In the genomic region with DNA sequence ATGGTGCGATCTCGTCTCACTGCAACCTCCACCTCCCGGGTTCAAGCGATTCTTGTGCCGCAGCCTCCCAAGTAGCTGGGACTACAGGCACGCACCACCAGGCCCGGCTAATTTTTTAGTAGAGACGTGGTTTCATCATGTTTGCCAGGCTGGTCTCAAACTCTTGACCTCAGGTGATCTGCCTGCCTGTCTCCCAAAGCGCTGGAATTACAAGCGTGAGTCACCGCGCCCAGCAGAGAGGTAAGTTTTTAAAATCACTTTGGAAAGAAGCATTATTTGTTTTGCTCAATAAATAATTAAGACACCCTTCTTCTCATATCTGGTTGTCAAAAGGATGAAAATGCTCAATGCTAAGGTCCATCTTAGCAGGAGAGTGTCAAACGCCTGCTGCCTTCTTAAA, we compare ENCODE assay signal across 15 cellular contexts. TPM values are rescaled to one million over a fixed set of nuclear protein-coding genes. Genes with fewer than 3 reads are reported as not detected.
DNase-seq lines count a peak whose midpoint lies in the region; ATAC-seq, FAIRE-seq and TF ChIP-seq lines count a peak whose summit lies in the region.
"Had no signal": no experiment of that assay in that cellular context is flagged by ENCODE, and none has a peak within 500 bp of the region (broad histone marks: within the 10 kb centered on the region; RNA-seq: fewer than 3 reads in every experiment).

No MANE protein-coding gene starts in this region.

- no peak overlapping the region for H2AFZ ChIP-seq in PC-9

- H3K4me3 ChIP-seq in AG04450 (ENCODE audit: low read depth, low read length) (no peak overlapping the region), PC-9 (no peak overlapping the region), esophagus squamous epithelium (peak overlapping the region; percentile 7 to 99 (median 32)), skeletal muscle tissue (ENCODE audit: low read length in 3 of 3) (no peak overlapping the region)
- H3K4me3 ChIP-seq: GM12878 had no signal

- BruUV-seq in PC-9 (replicated peaks; lab: Mats Ljungman, UMichigan): no TSS peak

- WGBS in esophagus squamous epithelium, 2 donors: 58 to 59% methylated on average over 8 to 10 of the region's 13 CpGs

- no peaks in the 10 kb centered on the region for H3K27me3 ChIP-seq in AG04450 (ENCODE audit: control insufficient read depth, insufficient read depth, low read length)
- H3K27me3 ChIP-seq in PC-9 (ENCODE audit: insufficient read depth, low read depth): no peaks in the 10 kb centered on the region
- no peaks in the 10 kb centered on the region for H3K27me3 ChIP-seq in esophagus squamous epithelium
- H3K27me3 ChIP-seq in skeletal muscle tissue (ENCODE audit: control insufficient read depth in 3 of 3, insufficient read depth in 3 of 3, low read length in 3 of 3): no peaks in the 10 kb centered on the region

- H3K4me2 ChIP-seq in PC-9: peak overlapping the region; percentile 39

- H3K79me2 ChIP-seq in PC-9 (ENCODE audit: low read depth): peaks cover 93% of the 10 kb centered on the region

- ATAC-seq in HG02623 (IDR thresholded peaks at IDR 0.05; ENCODE audit: unreplicated experiment): no peak
- ATAC-seq: activated naive CD4-positive, alpha-beta T cell treated with anti-CD3 and anti-CD28 coated beads, Interleukin-2, amount 50 U/mL, for 72 hours; GM12878 had no signal

- no peak for TF ChIP-seq POLR2A in esophagus squamous epithelium (IDR thresholded peaks at IDR 0.05)

- H3F3A ChIP-seq in PC-9 (ENCODE audit: insufficient read depth, low read depth): peaks cover 77% of the 10 kb centered on the region

- peaks cover 17% of the 10 kb centered on the region for H4K20me1 ChIP-seq in PC-9 (ENCODE audit: insufficient read depth)

- FAIRE-seq in GM19239 (lab: Jason Lieb, UNC): no peak
- FAIRE-seq: GM12878 had no signal

- CTCF ChIA-PET in AG04450 (lab: Charles Lee): no interaction called here
- CTCF ChIA-PET in PC-9 (lab: Charles Lee): no interaction called here

- H3K4me1 ChIP-seq in PC-9 (replicated peaks; ENCODE audit: insufficient read depth) (peaks cover 80% of the 10 kb centered on the region), esophagus squamous epithelium (peaks cover 56 to 95% (median 80%) of the 10 kb centered on the region in 3 donors), skeletal muscle tissue (ENCODE audit: control insufficient read depth in 3 of 3, insufficient read depth in 3 of 3, low read length in 3 of 3) (peaks cover 55 to 69% (median 64%) of the 10 kb centered on the region in 3 donors)
- H3K4me1 ChIP-seq: BE2C had no signal

- no peaks in the 10 kb centered on the region; the same call in 1 of the 2 replicates for H3K9me3 ChIP-seq in AG04450 (ENCODE audit: control insufficient read depth, insufficient read depth, low read length)
- H3K9me3 ChIP-seq in PC-9 (ENCODE audit: insufficient read depth, low read depth): no peaks in the 10 kb centered on the region
- H3K9me3 ChIP-seq in esophagus squamous epithelium: no peaks in the 10 kb centered on the region
- H3K9me3 ChIP-seq in skeletal muscle tissue (ENCODE audit: control insufficient read depth in 3 of 3, low read length in 3 of 3): no peaks in the 10 kb centered on the region
- H3K9me3 ChIP-seq: BE2C had no signal

- POLR2A ChIA-PET in AG04450 (lab: Yijun Ruan, JAX) (interaction anchor here (0.6 kb wide), 1 partner anchor 108 kb away, joined by 3 read pairs; no protein-coding TSS in a partner anchor), PC-9 (lab: Charles Lee; ENCODE audit: unreplicated experiment) (no interaction called here)

- DNase-seq in AG04450 (ENCODE audit: low read depth, low spot score): no peak
- DNase-seq in PC-9: peak in 1 of 2 experiments; percentile 68
- no peak for DNase-seq in esophagus squamous epithelium (lab: John Stamatoyannopoulos, UW)
- no peak for DNase-seq in RPMI8226
- DNase-seq in GM19239 (ENCODE audit: insufficient read length, low spot score): no peak
- no peak for DNase-seq in glomerular visceral epithelial cell (ENCODE audit: extremely low spot score)
- DNase-seq: activated B cell treated with CpG ODN at 0.5 μM for 24 hours; activated CD8-positive, alpha-beta memory T cell treated with anti-CD3 and anti-CD28 coated beads, Interleukin-2, amount 50 U/mL, for 4 hours; BE2C; NCI-H1105; stimulated activated CD4-positive, alpha-beta T cell treated with anti-CD3 and anti-CD28 coated beads, Interleukin-12 subunit alpha, Interleukin-12 subunit beta, amount 100 ng/mL, for 4 hours had no signal

- H3K27ac ChIP-seq in AG04450 (ENCODE audit: low read depth, low read length) (peak overlapping the region; percentile 95), PC-9 (peak overlapping the region; percentile 84), esophagus squamous epithelium (peak overlapping the region; percentile 99 to 100 (median 99)), skeletal muscle tissue (ENCODE audit: low read depth, low read length) (peak overlapping the region; percentile 89)

- H3K9ac ChIP-seq in skeletal muscle tissue (ENCODE audit: low read depth in 1 of 3, low read length in 3 of 3): no peak overlapping the region

- intact Hi-C loops in PC-9 (cut with micrococcal nuclease; ENCODE audit: unreplicated experiment) (no loop called here), esophagus squamous epithelium (cut with DNase I) (no loop called here)

- no peak for TF ChIP-seq CTCF in AG04450 (IDR thresholded peaks at IDR 0.05; ENCODE audit: low read depth, low read length)
- TF ChIP-seq CTCF in PC-9 (conservative IDR thresholded peaks at IDR 0.05): no peak
- no peak for TF ChIP-seq CTCF in esophagus squamous epithelium (IDR thresholded peaks at IDR 0.05)

- H3K9me2 ChIP-seq in PC-9 (ENCODE audit: insufficient read depth): no peaks in the 10 kb centered on the region

- peaks cover 28% of the 10 kb centered on the region for H3K36me3 ChIP-seq in PC-9 (ENCODE audit: low read depth)
- H3K36me3 ChIP-seq in esophagus squamous epithelium: peaks cover 5 to 49% (median 16%) of the 10 kb centered on the region in 3 donors
- H3K36me3 ChIP-seq in skeletal muscle tissue (ENCODE audit: control insufficient read depth in 3 of 3, insufficient read depth in 3 of 3, low read length in 3 of 3): peaks cover 4 to 6% (median 5%) of the 10 kb centered on the region in 3 donors
- H3K36me3 ChIP-seq: BE2C had no signal

RNA-seq across cellular contexts. Expression of a gene that starts 48.5 kb away (rescaled TPM):
- polyA plus RNA-seq in AG04450 (2011; rRNA removed): 19.8 and 25.0 TPM in 2 replicates
- 28.0 and 31.6 TPM in 2 replicates for polyA minus RNA-seq in AG04450 (2011; rRNA and poly(A)+ RNA removed)
- 35.1 and 44.0 TPM in 2 replicates for total RNA-seq in PC-9 (2021)
- 10 to 100 TPM in 2 of 4 donors, 1 to 10 TPM in 2; 4.7 to 36.1 (median 12.2) TPM for total RNA-seq in esophagus squamous epithelium
- total RNA-seq in skeletal muscle tissue: 5.2 TPM

Comparison
In these comparisons a context has a peak if more than half of its experiments do, and no peak if none do; other contexts are left out.
1. H3K4me3 ChIP-seq: peak in esophagus squamous epithelium (4 of 4); none in AG04450 (single experiment), PC-9 (single experiment) and skeletal muscle tissue (0 of 3).
2. Peak in every context shown above with its lines, with median percentiles within 50 percentile points of each other: H3K27ac ChIP-seq.